ENCODE assay signal across 1 cellular context in the genomic region with DNA sequence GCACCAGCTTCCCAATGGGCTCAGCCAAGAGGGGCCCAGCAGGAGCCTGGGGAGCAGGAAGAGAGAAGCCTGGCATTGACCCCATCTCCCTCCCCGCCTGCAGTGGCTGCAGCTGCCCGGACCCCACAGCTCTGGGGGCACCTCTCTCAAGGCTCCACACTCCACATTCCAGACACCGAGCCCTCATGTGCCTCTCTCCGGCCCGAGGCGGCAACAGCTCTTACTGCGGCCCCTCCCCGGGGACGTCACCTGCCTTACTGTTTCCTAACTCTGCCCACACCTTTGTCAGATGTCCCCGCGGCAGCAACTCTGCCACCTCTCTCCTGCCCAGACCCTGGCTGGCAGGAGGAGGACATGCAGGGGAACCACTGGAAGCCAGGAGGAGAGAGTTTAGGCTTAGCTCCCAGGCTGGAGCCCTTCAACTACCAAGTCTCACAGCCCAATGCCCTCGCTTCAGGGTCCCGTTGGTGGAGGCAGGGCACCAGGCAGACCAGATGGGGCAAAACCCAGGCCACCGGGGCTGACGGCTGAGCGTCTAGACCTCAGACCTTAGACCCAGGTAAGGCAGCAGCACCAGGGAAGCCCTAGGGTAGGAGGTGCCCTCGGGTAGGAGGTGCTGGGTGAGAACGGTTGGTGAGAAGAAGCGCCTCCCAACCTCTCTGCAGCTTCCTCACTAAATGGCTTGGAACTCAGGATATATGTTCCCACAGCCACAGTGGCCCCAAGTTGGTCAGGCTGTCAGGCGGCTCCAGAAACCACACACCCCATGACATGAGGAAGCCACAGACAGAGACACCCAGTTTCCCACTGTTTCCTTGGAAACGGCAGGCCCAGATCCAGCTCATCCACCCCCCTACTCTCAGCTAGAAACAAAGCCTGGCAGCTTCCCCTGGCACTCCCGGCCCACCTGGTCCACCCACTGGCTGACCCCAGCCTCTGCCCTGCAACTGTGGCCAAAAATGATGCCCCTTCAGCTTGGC.
TF ChIP-seq lines count a peak whose summit lies in the region.

No MANE protein-coding gene starts in this region.

TF ChIP-seq in WTC11, 78 proteins besides CTCF, POLR2A, EP300 and RAD21 (continued from another document):
- TF ChIP-seq, protein P1, sequence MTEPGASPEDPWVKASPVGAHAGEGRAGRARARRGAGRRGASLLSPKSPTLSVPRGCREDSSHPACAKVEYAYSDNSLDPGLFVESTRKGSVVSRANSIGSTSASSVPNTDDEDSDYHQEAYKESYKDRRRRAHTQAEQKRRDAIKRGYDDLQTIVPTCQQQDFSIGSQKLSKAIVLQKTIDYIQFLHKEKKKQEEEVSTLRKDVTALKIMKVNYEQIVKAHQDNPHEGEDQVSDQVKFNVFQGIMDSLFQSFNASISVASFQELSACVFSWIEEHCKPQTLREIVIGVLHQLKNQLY (CRISPR knock-in tag; IDR thresholded peaks at IDR 0.05) = no peak
- no peak for TF ChIP-seq MYBL2 (CRISPR knock-in tag; IDR thresholded peaks at IDR 0.05)
- TF ChIP-seq, protein P2, sequence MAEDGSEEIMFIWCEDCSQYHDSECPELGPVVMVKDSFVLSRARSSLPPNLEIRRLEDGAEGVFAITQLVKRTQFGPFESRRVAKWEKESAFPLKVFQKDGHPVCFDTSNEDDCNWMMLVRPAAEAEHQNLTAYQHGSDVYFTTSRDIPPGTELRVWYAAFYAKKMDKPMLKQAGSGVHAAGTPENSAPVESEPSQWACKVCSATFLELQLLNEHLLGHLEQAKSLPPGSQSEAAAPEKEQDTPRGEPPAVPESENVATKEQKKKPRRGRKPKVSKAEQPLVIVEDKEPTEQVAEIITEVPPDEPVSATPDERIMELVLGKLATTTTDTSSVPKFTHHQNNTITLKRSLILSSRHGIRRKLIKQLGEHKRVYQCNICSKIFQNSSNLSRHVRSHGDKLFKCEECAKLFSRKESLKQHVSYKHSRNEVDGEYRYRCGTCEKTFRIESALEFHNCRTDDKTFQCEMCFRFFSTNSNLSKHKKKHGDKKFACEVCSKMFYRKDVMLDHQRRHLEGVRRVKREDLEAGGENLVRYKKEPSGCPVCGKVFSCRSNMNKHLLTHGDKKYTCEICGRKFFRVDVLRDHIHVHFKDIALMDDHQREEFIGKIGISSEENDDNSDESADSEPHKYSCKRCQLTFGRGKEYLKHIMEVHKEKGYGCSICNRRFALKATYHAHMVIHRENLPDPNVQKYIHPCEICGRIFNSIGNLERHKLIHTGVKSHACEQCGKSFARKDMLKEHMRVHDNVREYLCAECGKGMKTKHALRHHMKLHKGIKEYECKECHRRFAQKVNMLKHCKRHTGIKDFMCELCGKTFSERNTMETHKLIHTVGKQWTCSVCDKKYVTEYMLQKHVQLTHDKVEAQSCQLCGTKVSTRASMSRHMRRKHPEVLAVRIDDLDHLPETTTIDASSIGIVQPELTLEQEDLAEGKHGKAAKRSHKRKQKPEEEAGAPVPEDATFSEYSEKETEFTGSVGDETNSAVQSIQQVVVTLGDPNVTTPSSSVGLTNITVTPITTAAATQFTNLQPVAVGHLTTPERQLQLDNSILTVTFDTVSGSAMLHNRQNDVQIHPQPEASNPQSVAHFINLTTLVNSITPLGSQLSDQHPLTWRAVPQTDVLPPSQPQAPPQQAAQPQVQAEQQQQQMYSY (CRISPR knock-in tag; IDR thresholded peaks at IDR 0.05) = no peak
- no peak for TF ChIP-seq GTF2I (CRISPR knock-in tag; conservative IDR thresholded peaks at IDR 0.05)
- TF ChIP-seq, protein P3, sequence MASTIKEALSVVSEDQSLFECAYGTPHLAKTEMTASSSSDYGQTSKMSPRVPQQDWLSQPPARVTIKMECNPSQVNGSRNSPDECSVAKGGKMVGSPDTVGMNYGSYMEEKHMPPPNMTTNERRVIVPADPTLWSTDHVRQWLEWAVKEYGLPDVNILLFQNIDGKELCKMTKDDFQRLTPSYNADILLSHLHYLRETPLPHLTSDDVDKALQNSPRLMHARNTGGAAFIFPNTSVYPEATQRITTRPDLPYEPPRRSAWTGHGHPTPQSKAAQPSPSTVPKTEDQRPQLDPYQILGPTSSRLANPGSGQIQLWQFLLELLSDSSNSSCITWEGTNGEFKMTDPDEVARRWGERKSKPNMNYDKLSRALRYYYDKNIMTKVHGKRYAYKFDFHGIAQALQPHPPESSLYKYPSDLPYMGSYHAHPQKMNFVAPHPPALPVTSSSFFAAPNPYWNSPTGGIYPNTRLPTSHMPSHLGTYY (CRISPR knock-in tag; IDR thresholded peaks at IDR 0.05) = no peak
